ENCODE assay signal across 10 cellular contexts in the genomic region with DNA sequence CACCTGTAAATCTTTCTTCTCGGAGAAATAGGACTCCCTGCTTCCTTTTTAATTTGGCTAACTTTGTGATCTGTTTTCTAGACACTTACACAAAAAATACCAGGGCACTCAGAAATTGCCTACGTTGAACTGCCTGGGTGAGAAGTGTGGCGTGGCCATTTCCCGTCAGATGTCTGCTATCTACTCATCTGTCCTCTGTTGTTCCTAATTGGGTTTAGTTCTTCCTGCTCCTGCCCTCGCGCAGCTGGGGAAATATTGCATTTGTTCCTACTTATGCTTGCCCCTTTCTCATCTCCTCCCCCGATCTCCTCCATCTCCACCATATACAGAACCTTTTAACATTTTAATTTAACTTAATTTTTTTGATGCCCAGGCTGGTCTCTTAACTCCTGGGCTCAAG. TPM values are rescaled to one million over a fixed set of nuclear protein-coding genes. Genes with fewer than 3 reads are reported as not detected.
A peak's percentile ranks its signal among the peaks of the same experiment; 100 is the strongest.
DNase-seq lines count a peak whose midpoint lies in the region; ATAC-seq and TF ChIP-seq lines count a peak whose summit lies in the region.
"Had no signal": no experiment of that assay in that cellular context is flagged by ENCODE, and none has a peak within 500 bp of the region (broad histone marks: within the 10 kb centered on the region; RNA-seq: fewer than 3 reads in every experiment).

No MANE protein-coding gene starts in this region.

- H3K36me3 Mint-ChIP-seq in activated T-helper 1 cell treated with anti-CD3 and anti-CD28 coated beads, Interleukin-12 subunit alpha, Interleukin-12 subunit beta, Interleukin-2, Interleukin-4 antibody, amounts not matched to agents 30 ng/mL and 10 ng/mL and 1 ng/mL, durations not matched to agents 14 hours and 24 hours and 36 hours (ENCODE audit: low read depth): peaks cover 47% of the 10 kb centered on the region
- no peaks in the 10 kb centered on the region for H3K36me3 Mint-ChIP-seq in naive thymus-derived CD8-positive, alpha-beta T cell

- intact Hi-C loops in activated T-helper 1 cell treated with anti-CD3 and anti-CD28 coated beads, Interleukin-12 subunit alpha, Interleukin-12 subunit beta, Interleukin-2, Interleukin-4 antibody, amounts not matched to agents 30 ng/mL and 10 ng/mL and 1 ng/mL, durations not matched to agents 14 hours and 24 hours and 36 hours (cut with micrococcal nuclease): loop anchor here (1.0 to 2.0 kb wide), 5 partner anchors 11 to 137 kb away; a partner anchor contains a TSS

- POLR2A ChIA-PET in naive thymus-derived CD8-positive, alpha-beta T cell (lab: Charles Lee): interaction anchor here (1.4 kb wide), 1 partner anchor 11 kb away, joined by 6 read pairs; no protein-coding TSS in a partner anchor

- DNase-seq in Karpas-422 (no peak), foreskin keratinocyte (no peak), AG08395 (ENCODE audit: low spot score) (no peak), RKO (ENCODE audit: low spot score) (no peak)
- no peak for DNase-seq in activated T-helper 1 cell treated with anti-CD3 and anti-CD28 coated beads, Interleukin-12 subunit alpha, Interleukin-12 subunit beta, Interleukin-2, Interleukin-4 antibody, amounts not matched to agents 30 ng/mL and 10 ng/mL and 1 ng/mL, durations not matched to agents 14 hours and 24 hours and 36 hours (ENCODE audit: low spot score)
- peak in 2 of 10 donors; percentile 7 to 16 for DNase-seq in naive thymus-derived CD8-positive, alpha-beta T cell
- DNase-seq: NCI-H1436, posterior cingulate gyrus had no signal

- no peaks in the 10 kb centered on the region for H4K20me1 ChIP-seq in Karpas-422 (ENCODE audit: insufficient read depth, low read depth, low read length)

- H3K4me3 ChIP-seq in GM08714 (ENCODE audit: low read length) (peak overlapping the region; percentile 1; the same call in 1 of the 2 replicates), Karpas-422 (ENCODE audit: low read length) (no peak overlapping the region)

- peak overlapping the region; percentile 75 for H3K4me3 Mint-ChIP-seq in activated T-helper 1 cell treated with anti-CD3 and anti-CD28 coated beads, Interleukin-12 subunit alpha, Interleukin-12 subunit beta, Interleukin-2, Interleukin-4 antibody, amounts not matched to agents 30 ng/mL and 10 ng/mL and 1 ng/mL, durations not matched to agents 14 hours and 24 hours and 36 hours
- H3K4me3 Mint-ChIP-seq in naive thymus-derived CD8-positive, alpha-beta T cell: peak overlapping the region in 9 of 10 donors; percentile 62 to 82 (median 76)

- no peaks in the 10 kb centered on the region for H3K9me2 ChIP-seq in Karpas-422 (replicated peaks; ENCODE audit: insufficient read depth, low read length)

- no peaks in the 10 kb centered on the region for H3K36me3 ChIP-seq in Karpas-422 (ENCODE audit: insufficient read depth, low read length)

- peak; percentile 39 to 50 for ATAC-seq in naive thymus-derived CD8-positive, alpha-beta T cell
- ATAC-seq in foreskin keratinocyte (no peak), GM18519 (IDR thresholded peaks at IDR 0.05; ENCODE audit: low FRiP score, unreplicated experiment) (no peak)

- H3K27ac ChIP-seq in Karpas-422 (ENCODE audit: low read length) (no peak overlapping the region), foreskin keratinocyte (no peak overlapping the region)

- H3K4me1 ChIP-seq in Karpas-422 (ENCODE audit: low read length) (peaks cover 9% of the 10 kb centered on the region), foreskin keratinocyte (no peaks in the 10 kb centered on the region)

- no peaks in the 10 kb centered on the region for H3K79me2 ChIP-seq in Karpas-422 (ENCODE audit: low read length)

- H3K9me3 ChIP-seq in Karpas-422 (ENCODE audit: low read length): no peaks in the 10 kb centered on the region

- H3K27me3 ChIP-seq in Karpas-422 (ENCODE audit: low read length): no peaks in the 10 kb centered on the region
- no peaks in the 10 kb centered on the region for H3K27me3 ChIP-seq in foreskin keratinocyte

- peak overlapping the region; percentile 97 for H3K27ac Mint-ChIP-seq in activated T-helper 1 cell treated with anti-CD3 and anti-CD28 coated beads, Interleukin-12 subunit alpha, Interleukin-12 subunit beta, Interleukin-2, Interleukin-4 antibody, amounts not matched to agents 30 ng/mL and 10 ng/mL and 1 ng/mL, durations not matched to agents 14 hours and 24 hours and 36 hours
- H3K27ac Mint-ChIP-seq in naive thymus-derived CD8-positive, alpha-beta T cell: peak overlapping the region; percentile 87 to 98 (median 94)

- no peak for TF ChIP-seq CTCF in foreskin keratinocyte (conservative IDR thresholded peaks at IDR 0.05)

- no peaks in the 10 kb centered on the region for H3K27me3 Mint-ChIP-seq in activated T-helper 1 cell treated with anti-CD3 and anti-CD28 coated beads, Interleukin-12 subunit alpha, Interleukin-12 subunit beta, Interleukin-2, Interleukin-4 antibody, amounts not matched to agents 30 ng/mL and 10 ng/mL and 1 ng/mL, durations not matched to agents 14 hours and 24 hours and 36 hours (ENCODE audit: insufficient read depth)
- H3K27me3 Mint-ChIP-seq in naive thymus-derived CD8-positive, alpha-beta T cell: no peaks in the 10 kb centered on the region

- no peak overlapping the region for H3K4me2 ChIP-seq in Karpas-422 (ENCODE audit: low read depth, low read length, poor library complexity, severe bottlenecking)

- peak overlapping the region; percentile 52; the same call in 1 of the 2 replicates for H2AFZ ChIP-seq in Karpas-422 (ENCODE audit: low read length)

- H3K9me3 Mint-ChIP-seq in activated T-helper 1 cell treated with anti-CD3 and anti-CD28 coated beads, Interleukin-12 subunit alpha, Interleukin-12 subunit beta, Interleukin-2, Interleukin-4 antibody, amounts not matched to agents 30 ng/mL and 10 ng/mL and 1 ng/mL, durations not matched to agents 14 hours and 24 hours and 36 hours: peaks cover 11% of the 10 kb centered on the region
- H3K9me3 Mint-ChIP-seq in naive thymus-derived CD8-positive, alpha-beta T cell: no peaks in the 10 kb centered on the region

- peaks cover 73% of the 10 kb centered on the region for H3K4me1 Mint-ChIP-seq in activated T-helper 1 cell treated with anti-CD3 and anti-CD28 coated beads, Interleukin-12 subunit alpha, Interleukin-12 subunit beta, Interleukin-2, Interleukin-4 antibody, amounts not matched to agents 30 ng/mL and 10 ng/mL and 1 ng/mL, durations not matched to agents 14 hours and 24 hours and 36 hours (ENCODE audit: low read depth)
- H3K4me1 Mint-ChIP-seq in naive thymus-derived CD8-positive, alpha-beta T cell: peaks cover 40 to 58% (median 45%) of the 10 kb centered on the region in 4 donors

- no peak overlapping the region for H3K9ac ChIP-seq in Karpas-422 (ENCODE audit: low read length)

RNA-seq across cellular contexts. Expression of a gene that starts 55.1 kb away (rescaled TPM):
- total RNA-seq in Karpas-422 (2014; rRNA removed; shearing (Covaris generic); ENCODE audit: low replicate concordance): 1.2 and 2.3 TPM in 2 replicates
- 35.3 and 37.8 TPM in 2 replicates for total RNA-seq in activated T-helper 1 cell treated with anti-CD3 and anti-CD28 coated beads, Interleukin-12 subunit alpha, Interleukin-12 subunit beta, Interleukin-2, Interleukin-4 antibody, amounts not matched to agents 30 ng/mL and 10 ng/mL and 1 ng/mL, durations not matched to agents 14 hours and 24 hours and 36 hours
- 1 to 10 TPM; 4.8 to 9.7 TPM for total RNA-seq in naive thymus-derived CD8-positive, alpha-beta T cell
- polyA plus RNA-seq in naive thymus-derived CD8-positive, alpha-beta T cell: 10 to 100 TPM in 1 of 3 donors, 1 to 10 TPM in 2; 1.7 to 16.0 (median 2.5) TPM
- 14.4 and 14.5 TPM in 2 replicates for total RNA-seq in foreskin keratinocyte
- polyA plus RNA-seq in foreskin keratinocyte: 13.4 and 13.6 TPM in 2 replicates

Comparison
In these comparisons a context has a peak if more than half of its experiments do, and no peak if none do; other contexts are left out.
1. ATAC-seq: peak in naive thymus-derived CD8-positive, alpha-beta T cell (2 of 2); none in foreskin keratinocyte (single experiment) and GM18519 (single experiment).